ENCODE assay signal across 22 cellular contexts in the genomic region with DNA sequence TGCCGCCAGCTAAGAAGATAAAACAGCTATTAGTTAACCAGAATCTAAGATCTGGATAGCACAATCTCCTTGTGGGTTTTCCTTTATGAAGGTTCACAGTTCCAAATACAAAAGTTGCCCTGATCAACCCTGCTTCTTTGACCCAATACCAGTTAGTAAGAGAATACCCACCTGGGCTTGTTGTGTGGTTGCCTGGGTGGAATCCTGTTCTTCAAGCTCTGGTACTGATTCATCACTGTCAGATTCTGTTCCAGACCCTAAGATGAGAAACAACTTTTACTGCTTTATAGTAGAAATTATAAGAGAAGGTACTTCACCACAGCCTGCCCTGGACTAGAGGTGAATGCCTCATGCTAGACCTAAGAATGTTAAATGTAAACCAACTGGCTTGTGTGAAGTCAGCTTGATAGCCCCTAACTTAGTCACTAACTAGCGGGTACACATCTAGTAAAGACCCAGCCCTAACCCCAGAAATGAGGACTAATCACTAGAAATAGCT. TPM values are rescaled to one million over a fixed set of nuclear protein-coding genes. Genes with fewer than 3 reads are reported as not detected.
DNase-seq lines count a peak whose midpoint lies in the region; ATAC-seq and TF ChIP-seq lines count a peak whose summit lies in the region.
"Had no signal": no experiment of that assay in that cellular context is flagged by ENCODE, and none has a peak within 500 bp of the region (broad histone marks: within the 10 kb centered on the region; RNA-seq: fewer than 3 reads in every experiment).

No MANE protein-coding gene starts in this region.

- peaks cover 68% of the 10 kb centered on the region for H3K36me3 ChIP-seq in A673 (ENCODE audit: insufficient read depth, low read length, poor library complexity, severe bottlenecking)
- H3K36me3 ChIP-seq in SK-N-MC (ENCODE audit: insufficient read depth, low read length) = peaks cover 77% of the 10 kb centered on the region

- DNase-seq in A673 (ENCODE audit: low spot score) (no peak), SK-N-MC (ENCODE audit: low read depth, low spot score) (no peak), memory B cell (ENCODE audit: low spot score in 2 of 2) (no peak), amniotic stem cell (lab: John Stamatoyannopoulos, UW) (no peak), retina (no peak)
- DNase-seq: activated gamma-delta T cell treated with Interleukin-2 at 50 U/mL for 16 hours; COR-L47; DND-41; effector CD8-positive, alpha-beta T cell; esophagus squamous epithelium; HFFc6; NCI-H1092 treated with DMSO at 0.1 percent for 48 hours; NCI-H2029 treated with DMSO at 0.1 percent for 48 hours; NCI-H345; SHP77 treated with DMSO at 0.1 percent for 48 hours; spleen; stimulated activated CD4-positive, alpha-beta T cell treated with anti-CD3 and anti-CD28 coated beads, Interleukin-4, amount 100 ng/mL, for 24 hours; stimulated activated naive CD8-positive, alpha-beta T cell treated with anti-CD3 and anti-CD28 coated beads, Interleukin-15, Interleukin-2, amounts not matched to agents 100 U/mL and 50 U/mL, for 24 hours; thyroid gland had no signal

- H3K27ac ChIP-seq in 22Rv1 (peak overlapping the region; percentile 12; the same call in 1 of the 2 replicates), A673 (ENCODE audit: low read depth, low read length, poor library complexity, severe bottlenecking) (peak overlapping the region; percentile 48), SK-N-MC (peak overlapping the region; percentile 81)
- H3K27ac ChIP-seq: thyroid gland had no signal

- H3K9me3 Mint-ChIP-seq in memory B cell = no peaks in the 10 kb centered on the region
- H3K9me3 Mint-ChIP-seq: HFFc6 had no signal

- TF ChIP-seq CTCF in 22Rv1 (IDR thresholded peaks at IDR 0.05) (no peak), A673 (conservative IDR thresholded peaks at IDR 0.05; ENCODE audit: low read depth, low read length) (no peak)

- H3K27me3 Mint-ChIP-seq in memory B cell = no peaks in the 10 kb centered on the region

- peaks cover 33% of the 10 kb centered on the region for H3K4me1 ChIP-seq in A673 (ENCODE audit: insufficient read depth, low read length, poor library complexity, severe bottlenecking)

- POLR2A ChIA-PET in A673 (lab: Charles Lee; ENCODE audit: low non-redundant PET) = no interaction called here

- intact Hi-C loops in A673 (cut with micrococcal nuclease; ENCODE audit: unreplicated experiment) = no loop called here

- H3K36me3 Mint-ChIP-seq in memory B cell = peaks cover 38% of the 10 kb centered on the region

- peaks cover 22% of the 10 kb centered on the region for H3K4me1 Mint-ChIP-seq in memory B cell

- no peak overlapping the region for H3K9ac ChIP-seq in SK-N-MC (ENCODE audit: insufficient read length)

- no TSS peak for BruUV-seq in A673 (replicated peaks; lab: Mats Ljungman, UMichigan)

- H3K9me3 ChIP-seq in A673 (ENCODE audit: low read depth, low read length, poor library complexity, severe bottlenecking) (no peaks in the 10 kb centered on the region), SK-N-MC (ENCODE audit: low read depth, low read length) (no peaks in the 10 kb centered on the region)
- H3K9me3 ChIP-seq: esophagus squamous epithelium, spleen, thyroid gland had no signal

- ATAC-seq in memory B cell (ENCODE audit: low read depth) = no peak
- no peak for ATAC-seq in HG03565 (IDR thresholded peaks at IDR 0.05; ENCODE audit: unreplicated experiment)
- ATAC-seq: activated CD4-positive, CD25-positive, alpha-beta regulatory T cell treated with anti-CD3 and anti-CD28 coated beads, Interleukin-2, amount 50 U/mL, for 24 hours; stimulated activated naive CD8-positive, alpha-beta T cell treated with anti-CD3 and anti-CD28 coated beads, Interleukin-15, Interleukin-2, amounts not matched to agents 100 U/mL and 50 U/mL, for 24 hours had no signal

- H3K4me3 ChIP-seq in A673 (ENCODE audit: low read depth, low read length, poor library complexity, severe bottlenecking) (no peak overlapping the region), SK-N-MC (no peak overlapping the region)
- H3K4me3 ChIP-seq: esophagus squamous epithelium, spleen, thyroid gland had no signal

- CTCF ChIA-PET in A673 (lab: Charles Lee) = no interaction called here

- peak overlapping the region; percentile 38 for H3K27ac Mint-ChIP-seq in memory B cell
- H3K27ac Mint-ChIP-seq: HFFc6 had no signal

- H3K27me3 ChIP-seq in A673 (replicated peaks; ENCODE audit: insufficient read depth, low read depth, low read length, poor library complexity) = no peaks in the 10 kb centered on the region
- H3K27me3 ChIP-seq: esophagus squamous epithelium, spleen, thyroid gland had no signal

- no peak overlapping the region for H3K4me3 Mint-ChIP-seq in memory B cell
- H3K4me3 Mint-ChIP-seq: HFFc6 had no signal

RNA-seq across cellular contexts. Expression of gene NACA, which starts 10.6 kb away (rescaled TPM):
- 906 and 908 TPM in 2 replicates for total RNA-seq in A673 (2021)

RNA-seq across cellular contexts. Expression of gene PTGES3, which starts 26.4 kb away (rescaled TPM):
- 413 and 450 TPM in 2 replicates for total RNA-seq in A673 (2021)

RNA-seq across cellular contexts. Expression of gene PRIM1, which starts 37.6 kb away (rescaled TPM):
- total RNA-seq in A673 (2021) = 51.9 and 66.2 TPM in 2 replicates

RNA-seq across cellular contexts. Expression of gene HSD17B6, which starts 48.6 kb away (rescaled TPM):
- total RNA-seq in A673 (2021) = 0.39 and 1.2 TPM in 2 replicates

Comparison
In these comparisons a context has a peak if more than half of its experiments do, and no peak if none do; other contexts are left out.
1. H3K27ac ChIP-seq: peak in every context shown above with its lines; median percentile 81 in SK-N-MC; 48 in A673; 12 in 22Rv1.